In genomic region chr11:66313321-66314185, GRCh38 we compare ENCODE assay signal across 8 cellular contexts. TPM values are rescaled to one million over a fixed set of nuclear protein-coding genes. Genes with fewer than 3 reads are reported as not detected.
A peak's percentile ranks its signal among the peaks of the same experiment; 100 is the strongest.
DNase-seq lines count a peak whose midpoint lies in the region; ATAC-seq and TF ChIP-seq lines count a peak whose summit lies in the region.

No MANE protein-coding gene starts in this region.

- H3K27ac ChIP-seq in lung (ENCODE audit: low read depth in 1 of 2, low read length in 1 of 2) (peak overlapping the region; percentile 51 to 77), urinary bladder (ENCODE audit: low read depth) (peak overlapping the region; percentile 86)

- no peaks in the 10 kb centered on the region for H3K9me3 Mint-ChIP-seq in activated T-cell treated with anti-CD3 and anti-CD28 coated beads, Interleukin-2, amount 50 U/mL, for 4 hours

- H3K4me3 Mint-ChIP-seq in activated T-cell treated with anti-CD3 and anti-CD28 coated beads, Interleukin-2, amount 50 U/mL, for 4 hours, result peak overlapping the region; percentile 86

- H3K9me3 ChIP-seq in lung (ENCODE audit: control insufficient read depth in 2 of 2, insufficient read depth in 1 of 2, low read length in 1 of 2), result no peaks in the 10 kb centered on the region

- 50 to 60% methylated on average over 33 to 38 of the region's 38 CpGs for WGBS in lung, 2 donors
- WGBS in urinary bladder, result 21% methylated on average over 38 of the region's 38 CpGs

- no peaks in the 10 kb centered on the region for H3K36me3 Mint-ChIP-seq in activated T-cell treated with anti-CD3 and anti-CD28 coated beads, Interleukin-2, amount 50 U/mL, for 4 hours (ENCODE audit: insufficient read depth)

- DNase-seq in activated T-cell treated with anti-CD3 and anti-CD28 coated beads, Interleukin-2, amount 50 U/mL, for 4 hours, result no peak
- no peak for DNase-seq in activated T-cell treated with anti-CD3 and anti-CD28 coated beads, Interleukin-2, amount 50 U/mL, for 48 hours
- DNase-seq in cardiac fibroblast (ENCODE audit: low read depth in 2 of 2), result peak; percentile 38 to 58
- DNase-seq in lung (ENCODE audit: low spot score), result no peak

- H3K27me3 Mint-ChIP-seq in activated T-cell treated with anti-CD3 and anti-CD28 coated beads, Interleukin-2, amount 50 U/mL, for 4 hours (ENCODE audit: low read depth), result peaks cover under 1% of the 10 kb centered on the region

- H3K4me1 Mint-ChIP-seq in activated T-cell treated with anti-CD3 and anti-CD28 coated beads, Interleukin-2, amount 50 U/mL, for 4 hours (ENCODE audit: low read depth), result peaks cover 51% of the 10 kb centered on the region

- H3K36me3 ChIP-seq in lung (ENCODE audit: control insufficient read depth in 2 of 2, insufficient read depth in 2 of 2, low read length in 2 of 2) (no peaks in the 10 kb centered on the region), urinary bladder (ENCODE audit: insufficient read depth) (no peaks in the 10 kb centered on the region)

- no peaks in the 10 kb centered on the region for H3K27me3 ChIP-seq in lung (ENCODE audit: control insufficient read depth, insufficient read depth)

- TF ChIP-seq CTCF in cardiac fibroblast (IDR thresholded peaks at IDR 0.05; ENCODE audit: low read depth, low read length) (peak; percentile 31), lung (IDR thresholded peaks at IDR 0.05; ENCODE audit: control extremely low read depth, extremely low read depth) (no peak)

- H3K4me1 ChIP-seq in lung (ENCODE audit: control insufficient read depth in 2 of 2, insufficient read depth in 2 of 2, low read length in 2 of 2), result peaks cover 0 to 20% of the 10 kb centered on the region in 2 donors
- no peaks in the 10 kb centered on the region for H3K4me1 ChIP-seq in urinary bladder (ENCODE audit: insufficient read depth)

- peak overlapping the region; percentile 63 to 65 for H3K4me3 ChIP-seq in cardiac fibroblast (replicated peaks in 1 of 2; ENCODE audit: low read depth in 2 of 2, low read length in 2 of 2)
- H3K4me3 ChIP-seq in lung, result no peak overlapping the region
- H3K4me3 ChIP-seq in urinary bladder (ENCODE audit: low read depth, low read length), result peak overlapping the region; percentile 34

- no peak for ATAC-seq in activated T-cell treated with anti-CD3 and anti-CD28 coated beads, Interleukin-2, amount 50 U/mL, for 4 hours
- ATAC-seq in lung (ENCODE audit: insufficient read depth, low FRiP score), result no peak
- no peak for ATAC-seq in HG02885 (IDR thresholded peaks at IDR 0.05; ENCODE audit: poor library complexity, unreplicated experiment)
- ATAC-seq in HG03469 (IDR thresholded peaks at IDR 0.05; ENCODE audit: unreplicated experiment), result no peak
- ATAC-seq in GM18519 (IDR thresholded peaks at IDR 0.05; ENCODE audit: low FRiP score, unreplicated experiment), result no peak

RNA-seq across cellular contexts. Expression of gene CD248, which starts 3.3 kb away (rescaled TPM):
- 1 to 10 TPM in 1 of 3 donors, under 1 TPM in 2; 0.65 to 1.5 (median 0.82) TPM for total RNA-seq in activated T-cell treated with anti-CD3 and anti-CD28 coated beads, Interleukin-2, amount 50 U/mL, for 4 hours
- total RNA-seq in lung (10 to 100 TPM; 25.9 to 53.5 TPM), urinary bladder (28.7 TPM)
- polyA plus RNA-seq in lung (10 to 100 TPM in 1 of 2 donors, 1 to 10 TPM in 1; 9.2 to 20.1 TPM), urinary bladder (66.5 TPM)

RNA-seq across cellular contexts. Expression of gene TMEM151A, which starts 21.9 kb away (rescaled TPM):
- total RNA-seq in activated T-cell treated with anti-CD3 and anti-CD28 coated beads, Interleukin-2, amount 50 U/mL, for 4 hours, result under 1 TPM in 1 of 3 donors, not detected in 2; 0.11 TPM
- total RNA-seq in lung, result under 1 TPM; 0.23 to 0.28 TPM
- under 1 TPM; 0.09 to 0.91 TPM for polyA plus RNA-seq in lung
- 0.32 TPM for total RNA-seq in urinary bladder
- 0.15 TPM for polyA plus RNA-seq in urinary bladder

RNA-seq across cellular contexts. Expression of gene RIN1, which starts 22.7 kb away (rescaled TPM):
- total RNA-seq in activated T-cell treated with anti-CD3 and anti-CD28 coated beads, Interleukin-2, amount 50 U/mL, for 4 hours, result 1 to 10 TPM; 1.4 to 2.2 (median 1.7) TPM
- total RNA-seq in lung, result 10 to 100 TPM in 1 of 2 donors, 1 to 10 TPM in 1; 1.9 to 15.1 TPM
- 10 to 100 TPM in 1 of 2 donors, 1 to 10 TPM in 1; 6.9 to 12.4 TPM for polyA plus RNA-seq in lung
- total RNA-seq in urinary bladder, result 2.9 TPM
- polyA plus RNA-seq in urinary bladder, result 8.4 TPM

RNA-seq across cellular contexts. Expression of gene YIF1A, which starts 24.6 kb away (rescaled TPM):
- total RNA-seq in activated T-cell treated with anti-CD3 and anti-CD28 coated beads, Interleukin-2, amount 50 U/mL, for 4 hours, result 100 to 1,000 TPM; 154 to 170 (median 159) TPM
- total RNA-seq in lung (100 to 1,000 TPM in 1 of 2 donors, 10 to 100 TPM in 1; 46.6 to 123 TPM), urinary bladder (62.0 TPM)
- polyA plus RNA-seq in lung (100 to 1,000 TPM; 105 to 128 TPM), urinary bladder (84.7 TPM)

RNA-seq across cellular contexts. Expression of gene BRMS1, which starts 31.4 kb away (rescaled TPM):
- 100 to 1,000 TPM in 1 of 3 donors, 10 to 100 TPM in 2; 91.1 to 105 (median 94.9) TPM for total RNA-seq in activated T-cell treated with anti-CD3 and anti-CD28 coated beads, Interleukin-2, amount 50 U/mL, for 4 hours
- total RNA-seq in lung, result 10 to 100 TPM; 23.7 to 38.0 TPM
- 10 to 100 TPM; 60.4 to 88.7 TPM for polyA plus RNA-seq in lung
- 13.6 TPM for total RNA-seq in urinary bladder
- 37.3 TPM for polyA plus RNA-seq in urinary bladder

Comparison
In these comparisons a context has a peak if more than half of its experiments do, and no peak if none do; other contexts are left out.
1. DNase-seq: peak in cardiac fibroblast (2 of 2); none in activated T-cell treated with anti-CD3 and anti-CD28 coated beads, Interleukin-2, amount 50 U/mL, for 4 hours (single experiment), activated T-cell treated with anti-CD3 and anti-CD28 coated beads, Interleukin-2, amount 50 U/mL, for 48 hours (0 of 2) and lung (single experiment).
2. RNA of gene CD248, which starts 3.3 kb away (total RNA-seq): 25.9 to 53.5 TPM in lung and 28.7 TPM in urinary bladder (single experiment); 0.65 to 1.5 TPM in activated T-cell treated with anti-CD3 and anti-CD28 coated beads, Interleukin-2, amount 50 U/mL, for 4 hours; every median in the first group is over 10 times any median in the second.